17 cellular contexts compared by ENCODE assay signal in the genomic region with DNA sequence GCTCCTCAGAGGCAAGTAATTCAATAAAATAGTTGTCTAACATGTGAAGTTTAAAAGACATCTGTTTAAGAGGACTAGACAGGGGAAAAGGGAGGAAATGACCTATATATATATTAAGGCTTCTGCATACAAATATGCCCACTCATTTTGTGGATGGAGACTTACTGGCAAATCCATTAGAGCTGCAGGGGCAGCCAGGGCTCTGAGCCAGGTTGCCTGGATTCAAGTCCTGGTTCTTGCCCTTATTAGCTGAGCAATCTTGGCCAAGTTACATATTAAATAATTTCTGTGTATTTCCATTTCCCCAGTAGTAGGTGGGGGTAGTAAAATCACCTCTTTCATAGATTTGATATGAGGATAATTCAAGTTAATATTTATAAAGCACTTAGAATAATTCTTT.
"Had no signal": no experiment of that assay in that cellular context is flagged by ENCODE, and none has a peak within 500 bp of the region (broad histone marks: within the 10 kb centered on the region; RNA-seq: fewer than 3 reads in every experiment).

No MANE protein-coding gene starts in this region.

- DNase-seq: colonic mucosa; dermis blood vessel endothelial cell; esophagus squamous epithelium; foreskin fibroblast; kidney; left colon; mucosa of descending colon; naive thymus-derived CD8-positive, alpha-beta T cell; right cardiac atrium; stimulated activated CD4-positive, alpha-beta T cell treated with anti-CD3 and anti-CD28 coated beads, Interleukin-4, amount 100 ng/mL, for 1 hour; stimulated activated CD8-positive, alpha-beta memory T cell treated with anti-CD3 and anti-CD28 coated beads, Interleukin-4, amount 100 ng/mL, for 48 hours; stimulated activated naive CD8-positive, alpha-beta T cell treated with anti-CD3 and anti-CD28 coated beads, Interleukin-15, Interleukin-2, amounts not matched to agents 100 U/mL and 50 U/mL, for 24 hours; thyroid gland had no signal

- H3K36me3 ChIP-seq: colonic mucosa, esophagus squamous epithelium, gastroesophageal sphincter, neutrophil, suprapubic skin, thyroid gland had no signal

- H3K9me3 ChIP-seq: colonic mucosa, esophagus squamous epithelium, gastroesophageal sphincter, mucosa of descending colon, neutrophil, suprapubic skin, thyroid gland had no signal

- H3K4me3 ChIP-seq: colonic mucosa, esophagus squamous epithelium, gastroesophageal sphincter, hepatocyte, mucosa of descending colon, suprapubic skin, thyroid gland had no signal

- H3K27me3 ChIP-seq: colonic mucosa, esophagus squamous epithelium, gastroesophageal sphincter, hepatocyte, neutrophil, suprapubic skin, thyroid gland had no signal
